1 cellular context compared by ENCODE assay signal in the genomic region with DNA sequence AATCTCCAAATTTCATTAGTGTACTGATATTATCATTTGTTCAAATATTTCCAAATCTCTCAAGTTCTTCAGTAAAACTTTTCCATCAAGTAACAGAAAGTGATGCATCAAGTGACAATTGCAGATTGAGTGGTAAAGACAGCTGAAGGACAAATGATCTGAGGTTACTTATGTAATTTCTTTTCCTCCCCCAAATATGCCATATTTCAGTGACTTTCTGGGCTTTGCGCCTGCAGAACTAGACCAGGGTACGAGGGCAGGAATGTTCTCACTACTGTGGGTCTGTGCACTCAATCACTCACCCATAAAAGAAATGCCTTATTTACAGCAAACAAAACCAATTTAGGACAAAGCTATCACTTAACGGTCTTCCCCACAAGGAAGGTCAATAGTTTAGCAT.
TF ChIP-seq lines count a peak whose summit lies in the region.

No MANE protein-coding gene starts in this region.

TF ChIP-seq in HepG2, 621 proteins besides CTCF, POLR2A, EP300 and RAD21:
- TF ChIP-seq SAP130 (CRISPR knock-in tag; IDR thresholded peaks at IDR 0.05; ENCODE audit: low read depth) (0 out of 2 replicates have a peak, but pooled peaks have one; percentile 0), ELF1 (CRISPR knock-in tag; IDR thresholded peaks at IDR 0.05) (no peak)
